1 cellular context compared by ENCODE assay signal in genomic region chr21:44869860-44870747, GRCh38.
TF ChIP-seq lines count a peak whose summit lies in the region.

No MANE protein-coding gene starts in this region.

TF ChIP-seq in K562, 482 proteins besides CTCF, POLR2A, EP300 and RAD21 (continues in another document):
- TF ChIP-seq, protein P1, sequence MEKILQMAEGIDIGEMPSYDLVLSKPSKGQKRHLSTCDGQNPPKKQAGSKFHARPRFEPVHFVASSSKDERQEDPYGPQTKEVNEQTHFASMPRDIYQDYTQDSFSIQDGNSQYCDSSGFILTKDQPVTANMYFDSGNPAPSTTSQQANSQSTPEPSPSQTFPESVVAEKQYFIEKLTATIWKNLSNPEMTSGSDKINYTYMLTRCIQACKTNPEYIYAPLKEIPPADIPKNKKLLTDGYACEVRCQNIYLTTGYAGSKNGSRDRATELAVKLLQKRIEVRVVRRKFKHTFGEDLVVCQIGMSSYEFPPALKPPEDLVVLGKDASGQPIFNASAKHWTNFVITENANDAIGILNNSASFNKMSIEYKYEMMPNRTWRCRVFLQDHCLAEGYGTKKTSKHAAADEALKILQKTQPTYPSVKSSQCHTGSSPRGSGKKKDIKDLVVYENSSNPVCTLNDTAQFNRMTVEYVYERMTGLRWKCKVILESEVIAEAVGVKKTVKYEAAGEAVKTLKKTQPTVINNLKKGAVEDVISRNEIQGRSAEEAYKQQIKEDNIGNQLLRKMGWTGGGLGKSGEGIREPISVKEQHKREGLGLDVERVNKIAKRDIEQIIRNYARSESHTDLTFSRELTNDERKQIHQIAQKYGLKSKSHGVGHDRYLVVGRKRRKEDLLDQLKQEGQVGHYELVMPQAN (IDR thresholded peaks at IDR 0.05; ENCODE audit: borderline replicate concordance) = no peak
- TF ChIP-seq UBTF (IDR thresholded peaks at IDR 0.05; ENCODE audit: borderline replicate concordance in 1 of 2, low read depth in 2 of 2, low read length in 2 of 2) = peak; percentile 65 to 90; a peak in 3 of 4 replicates
- TF ChIP-seq MGA (IDR thresholded peaks at IDR 0.05) = 0 out of 2 replicates have a peak, but pooled peaks have one; percentile 17
- TF ChIP-seq, protein P2, sequence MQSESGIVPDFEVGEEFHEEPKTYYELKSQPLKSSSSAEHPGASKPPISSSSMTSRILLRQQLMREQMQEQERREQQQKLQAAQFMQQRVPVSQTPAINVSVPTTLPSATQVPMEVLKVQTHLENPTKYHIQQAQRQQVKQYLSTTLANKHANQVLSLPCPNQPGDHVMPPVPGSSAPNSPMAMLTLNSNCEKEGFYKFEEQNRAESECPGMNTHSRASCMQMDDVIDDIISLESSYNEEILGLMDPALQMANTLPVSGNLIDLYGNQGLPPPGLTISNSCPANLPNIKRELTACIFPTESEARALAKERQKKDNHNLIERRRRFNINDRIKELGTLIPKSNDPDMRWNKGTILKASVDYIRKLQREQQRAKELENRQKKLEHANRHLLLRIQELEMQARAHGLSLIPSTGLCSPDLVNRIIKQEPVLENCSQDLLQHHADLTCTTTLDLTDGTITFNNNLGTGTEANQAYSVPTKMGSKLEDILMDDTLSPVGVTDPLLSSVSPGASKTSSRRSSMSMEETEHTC (IDR thresholded peaks at IDR 0.05) = 0 out of 2 replicates have a peak, but pooled peaks have one; percentile 10
- TF ChIP-seq JUN (IDR thresholded peaks at IDR 0.05; ENCODE audit: borderline replicate concordance, low read depth, low read length) = peak; percentile 97
- no peak for TF ChIP-seq JUN (CRISPR knock-in tag; IDR thresholded peaks at IDR 0.05; ENCODE audit: borderline replicate concordance)
- 0 out of 2 replicates have a peak, but pooled peaks have one; percentile 8 for TF ChIP-seq MTA2 (IDR thresholded peaks at IDR 0.05; ENCODE audit: low read depth)
- TF ChIP-seq MCM5 (IDR thresholded peaks at IDR 0.05; ENCODE audit: low read depth) = no peak
- no peak for TF ChIP-seq HNRNPL (IDR thresholded peaks at IDR 0.05; ENCODE audit: low read depth, low read length)
- no peak for TF ChIP-seq ETV6 (IDR thresholded peaks at IDR 0.05; ENCODE audit: borderline replicate concordance in 1 of 2, low read depth in 2 of 2, low read length in 1 of 2)
- no peak for TF ChIP-seq ETV6 (CRISPR knock-in tag; IDR thresholded peaks at IDR 0.05; ENCODE audit: borderline replicate concordance)
- no peak for TF ChIP-seq ZNF217 (CRISPR knock-in tag; IDR thresholded peaks at IDR 0.05)
- TF ChIP-seq BRD9 (IDR thresholded peaks at IDR 0.05; ENCODE audit: low read depth, partially characterized antibody) = no peak
- TF ChIP-seq GTF2A2 (tag; IDR thresholded peaks at IDR 0.05) = no peak
- TF ChIP-seq ZNF175 (CRISPR knock-in tag; IDR thresholded peaks at IDR 0.05; ENCODE audit: low read depth) = peak; percentile 17; the same call in 1 of the 2 replicates
- TF ChIP-seq, protein P3, sequence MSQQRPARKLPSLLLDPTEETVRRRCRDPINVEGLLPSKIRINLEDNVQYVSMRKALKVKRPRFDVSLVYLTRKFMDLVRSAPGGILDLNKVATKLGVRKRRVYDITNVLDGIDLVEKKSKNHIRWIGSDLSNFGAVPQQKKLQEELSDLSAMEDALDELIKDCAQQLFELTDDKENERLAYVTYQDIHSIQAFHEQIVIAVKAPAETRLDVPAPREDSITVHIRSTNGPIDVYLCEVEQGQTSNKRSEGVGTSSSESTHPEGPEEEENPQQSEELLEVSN (IDR thresholded peaks at IDR 0.05; ENCODE audit: borderline replicate concordance in 1 of 2, extremely low read depth in 1 of 2, insufficient read depth in 1 of 2, insufficient read length in 1 of 2, low read depth in 1 of 2, low read length in 1 of 2, poor library complexity in 1 of 2, severe bottlenecking in 1 of 2) = peak in 1 of 2 experiments; percentile 36
- no peak for TF ChIP-seq NCOR1 (IDR thresholded peaks at IDR 0.05)
- TF ChIP-seq ZNF695 (CRISPR knock-in tag; IDR thresholded peaks at IDR 0.05) = no peak
- TF ChIP-seq ZBTB26 (CRISPR knock-in tag; IDR thresholded peaks at IDR 0.05) = no peak
- TF ChIP-seq LCOR (CRISPR knock-in tag; IDR thresholded peaks at IDR 0.05) = 0 out of 2 replicates have a peak, but pooled peaks have one; percentile 50
- no peak for TF ChIP-seq MTF1 (CRISPR knock-in tag; IDR thresholded peaks at IDR 0.05; ENCODE audit: borderline replicate concordance)
- TF ChIP-seq NFATC3 (IDR thresholded peaks at IDR 0.05) = no peak
- peak; percentile 39 for TF ChIP-seq MEIS2 (IDR thresholded peaks at IDR 0.05; ENCODE audit: partially characterized antibody)
- no peak for TF ChIP-seq SIX5 (IDR thresholded peaks at IDR 0.05; ENCODE audit: borderline replicate concordance in 1 of 2, insufficient read depth in 1 of 2, low read depth in 1 of 2, low read length in 2 of 2)
- 0 out of 2 replicates have a peak, but pooled peaks have one; percentile 32 for TF ChIP-seq GATAD2B (IDR thresholded peaks at IDR 0.05; ENCODE audit: borderline replicate concordance)
- peak; percentile 98 for TF ChIP-seq FOSL1 (tag; conservative IDR thresholded peaks at IDR 0.05)
- TF ChIP-seq NFIX (CRISPR knock-in tag; IDR thresholded peaks at IDR 0.05; ENCODE audit: low read depth) = no peak
- no peak for TF ChIP-seq SRSF7 (optimal IDR thresholded peaks at IDR 0.05; ENCODE audit: low read depth, low read length)
- TF ChIP-seq MAFK (IDR thresholded peaks at IDR 0.05; ENCODE audit: low read length) = 0 out of 2 replicates have a peak, but pooled peaks have one; percentile 38
- TF ChIP-seq, protein P4, sequence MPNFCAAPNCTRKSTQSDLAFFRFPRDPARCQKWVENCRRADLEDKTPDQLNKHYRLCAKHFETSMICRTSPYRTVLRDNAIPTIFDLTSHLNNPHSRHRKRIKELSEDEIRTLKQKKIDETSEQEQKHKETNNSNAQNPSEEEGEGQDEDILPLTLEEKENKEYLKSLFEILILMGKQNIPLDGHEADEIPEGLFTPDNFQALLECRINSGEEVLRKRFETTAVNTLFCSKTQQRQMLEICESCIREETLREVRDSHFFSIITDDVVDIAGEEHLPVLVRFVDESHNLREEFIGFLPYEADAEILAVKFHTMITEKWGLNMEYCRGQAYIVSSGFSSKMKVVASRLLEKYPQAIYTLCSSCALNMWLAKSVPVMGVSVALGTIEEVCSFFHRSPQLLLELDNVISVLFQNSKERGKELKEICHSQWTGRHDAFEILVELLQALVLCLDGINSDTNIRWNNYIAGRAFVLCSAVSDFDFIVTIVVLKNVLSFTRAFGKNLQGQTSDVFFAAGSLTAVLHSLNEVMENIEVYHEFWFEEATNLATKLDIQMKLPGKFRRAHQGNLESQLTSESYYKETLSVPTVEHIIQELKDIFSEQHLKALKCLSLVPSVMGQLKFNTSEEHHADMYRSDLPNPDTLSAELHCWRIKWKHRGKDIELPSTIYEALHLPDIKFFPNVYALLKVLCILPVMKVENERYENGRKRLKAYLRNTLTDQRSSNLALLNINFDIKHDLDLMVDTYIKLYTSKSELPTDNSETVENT (CRISPR knock-in tag; IDR thresholded peaks at IDR 0.05) = no peak
- no peak for TF ChIP-seq HDAC3 (IDR thresholded peaks at IDR 0.05; ENCODE audit: borderline replicate concordance, partially characterized antibody)
